In genomic region chr2:172101707-172102158, GRCh38 we compare ENCODE assay signal across 9 cellular contexts. TPM values are rescaled to one million over a fixed set of nuclear protein-coding genes. Genes with fewer than 3 reads are reported as not detected.
DNase-seq lines count a peak whose midpoint lies in the region; ATAC-seq and TF ChIP-seq lines count a peak whose summit lies in the region.
"Had no signal": no experiment of that assay in that cellular context is flagged by ENCODE, and none has a peak within 500 bp of the region (broad histone marks: within the 10 kb centered on the region; RNA-seq: fewer than 3 reads in every experiment).

No MANE protein-coding gene starts in this region.

- no peak for TF ChIP-seq EP300 in transverse colon (IDR thresholded peaks at IDR 0.05; ENCODE audit: low read depth)

- in situ Hi-C loops in GM13977 (cut with MboI; ENCODE audit: low pct_unique_long_range_greater_than_20kb, low sequenced_read_pairs, unreplicated experiment) (loop anchor here (10.0 to 25.0 kb wide), 2 partner anchors 397 to 514 kb away; no protein-coding TSS in a partner anchor), transverse colon (cut with MboI; ENCODE audit: low pct_ligation_motif_present in 1 of 4, low pct_unique_long_range_greater_than_20kb in 1 of 4, low sequenced_read_pairs in 3 of 4) (loop anchor here (10.0 to 25.0 kb wide), 4 partner anchors 289 to 514 kb away; no protein-coding TSS in a partner anchor)

- peaks cover 25% of the 10 kb centered on the region for H3K4me1 ChIP-seq in foreskin keratinocyte
- H3K4me1 ChIP-seq in thoracic aorta (ENCODE audit: control insufficient read depth in 1 of 2, low read depth in 2 of 2) = peaks cover 35 to 61% of the 10 kb centered on the region in 2 donors
- H3K4me1 ChIP-seq in transverse colon = peaks cover 26 to 72% (median 60%) of the 10 kb centered on the region in 4 donors

- H3K27ac ChIP-seq in foreskin keratinocyte (no peak overlapping the region), thoracic aorta (no peak overlapping the region), transverse colon (no peak overlapping the region)

- TF ChIP-seq CTCF in GM13977 (IDR thresholded peaks at IDR 0.05; ENCODE audit: extremely low read depth, insufficient read depth, missing control alignments) (no peak), foreskin keratinocyte (conservative IDR thresholded peaks at IDR 0.05) (peak; percentile 35), thoracic aorta (IDR thresholded peaks at IDR 0.05) (no peak), transverse colon (IDR thresholded peaks at IDR 0.05) (no peak)

- TF ChIP-seq POLR2A in transverse colon (IDR thresholded peaks at IDR 0.05) = no peak

- peak overlapping the region; percentile 94 for H3K4me3 Mint-ChIP-seq in T-helper 17 cell

- peak overlapping the region; percentile 54 for H3K27ac Mint-ChIP-seq in T-helper 17 cell

- WGBS in transverse colon (ENCODE audit: low coverage in 1 of 2), 2 donors = 3% methylated on average over 27 of the region's 27 CpGs; no CpG with 5 or more reads in 1 of the 2 donors

- peak overlapping the region; percentile 72 for H3K4me3 ChIP-seq in thoracic aorta
- peak overlapping the region in 2 of 4 donors; percentile 47 to 63 for H3K4me3 ChIP-seq in transverse colon

- DNase-seq in AG08396 (ENCODE audit: low spot score) (peak; percentile 9), GM13977 (ENCODE audit: low spot score) (peak; percentile 27), T-helper 17 cell (no peak), foreskin keratinocyte (peak in 1 of 2 donors; percentile 60), thoracic aorta (ENCODE audit: low spot score) (no peak), transverse colon (no peak)
- no peak for DNase-seq in activated CD4-positive, CD25-positive, alpha-beta regulatory T cell (lab: John Stamatoyannopoulos, UW)

- H3K27me3 Mint-ChIP-seq in T-helper 17 cell = peaks cover 81% of the 10 kb centered on the region

- H3K27me3 ChIP-seq in foreskin keratinocyte = no peaks in the 10 kb centered on the region
- peaks cover 71% of the 10 kb centered on the region for H3K27me3 ChIP-seq in thoracic aorta (replicated peaks; ENCODE audit: insufficient read depth)
- peaks cover 100% of the 10 kb centered on the region for H3K27me3 ChIP-seq in transverse colon

- peaks cover 6% of the 10 kb centered on the region for H3K36me3 Mint-ChIP-seq in T-helper 17 cell (ENCODE audit: low read depth)

- peak; percentile 2 for ATAC-seq in T-helper 17 cell
- no peak for ATAC-seq in foreskin keratinocyte
- no peak for ATAC-seq in thoracic aorta (ENCODE audit: insufficient number of reproducible peaks, low FRiP score, low read depth)
- ATAC-seq in HG02642 (IDR thresholded peaks at IDR 0.05; ENCODE audit: poor library complexity, unreplicated experiment) = no peak

- intact Hi-C loops in transverse colon (cut with DNase I; ENCODE audit: low total_unique reads) = loop anchor here (5.0 to 10.0 kb wide), 2 partner anchors 397 to 1301 kb away; no protein-coding TSS in a partner anchor

- H3K9me3 ChIP-seq in T-helper 17 cell (ENCODE audit: control insufficient read depth, low read length, poor library complexity, severe bottlenecking) = no peaks in the 10 kb centered on the region
- no peaks in the 10 kb centered on the region for H3K9me3 ChIP-seq in thoracic aorta
- no peaks in the 10 kb centered on the region for H3K9me3 ChIP-seq in transverse colon

- peaks cover 39% of the 10 kb centered on the region for H3K4me1 Mint-ChIP-seq in T-helper 17 cell

- no peaks in the 10 kb centered on the region for H3K36me3 ChIP-seq in thoracic aorta
- no peaks in the 10 kb centered on the region for H3K36me3 ChIP-seq in transverse colon

RNA-seq across cellular contexts. Expression of gene DLX2, which starts 1.0 kb away (rescaled TPM):
- total RNA-seq in T-helper 17 cell (not detected), foreskin keratinocyte (1.1 and 1.4 TPM in 2 replicates), thoracic aorta (1 to 10 TPM in 1 of 2 donors, not detected in 1; 1.6 TPM), transverse colon (under 1 TPM in 1 of 4 donors, not detected in 3; 0.16 TPM)
- polyA plus RNA-seq in foreskin keratinocyte = 1.1 and 1.9 TPM in 2 replicates
- total RNA-seq: liver had no signal
- polyA plus RNA-seq: liver had no signal

RNA-seq across cellular contexts. Expression of gene DLX1, which starts 16.4 kb away (rescaled TPM):
- total RNA-seq in T-helper 17 cell (not detected), foreskin keratinocyte (6.2 and 7.0 TPM in 2 replicates), thoracic aorta (under 1 TPM; 0.68 to 0.92 TPM), transverse colon (not detected)
- 5.9 and 6.5 TPM in 2 replicates for polyA plus RNA-seq in foreskin keratinocyte
- total RNA-seq: liver had no signal
- polyA plus RNA-seq: liver had no signal

Comparison
In these comparisons a context has a peak if more than half of its experiments do, and no peak if none do; other contexts are left out.
1. DNase-seq: peak in AG08396 (single experiment) and GM13977 (single experiment); none in T-helper 17 cell (0 of 3), thoracic aorta (single experiment), activated CD4-positive, CD25-positive, alpha-beta regulatory T cell (0 of 4) and transverse colon (single experiment).